13 cellular contexts compared by ENCODE assay signal in genomic region chr17:73757324-73757942, GRCh38.
DNase-seq lines count a peak whose midpoint lies in the region; ATAC-seq, FAIRE-seq and TF ChIP-seq lines count a peak whose summit lies in the region.
"Had no signal": no experiment of that assay in that cellular context is flagged by ENCODE, and none has a peak within 500 bp of the region (broad histone marks: within the 10 kb centered on the region; RNA-seq: fewer than 3 reads in every experiment).

No MANE protein-coding gene starts in this region.

- H3K4me3 ChIP-seq in kidney (ENCODE audit: low read length in 2 of 2), result no peak overlapping the region

- H3K4me1 ChIP-seq in kidney (ENCODE audit: control insufficient read depth in 1 of 2, insufficient read depth in 1 of 2, low read depth in 1 of 2, low read length in 2 of 2), result no peaks in the 10 kb centered on the region

- no peaks in the 10 kb centered on the region for H3K9me3 ChIP-seq in kidney (ENCODE audit: control insufficient read depth in 1 of 2, low read length in 2 of 2)

- H3K27ac ChIP-seq in kidney (ENCODE audit: low read depth in 2 of 2, low read length in 2 of 2), result no peak overlapping the region

- FAIRE-seq in D721Med (lab: Jason Lieb, UNC), result no peak
- FAIRE-seq in kidney (lab: Jason Lieb, UNC), result no peak

- DNase-seq in D721Med (ENCODE audit: insufficient read length, low spot score), result peak; percentile 66
- peak; percentile 99 for DNase-seq in NCI-H1436 treated with DMSO at 0.1 percent for 48 hours (lab: John Stamatoyannopoulos, UW)
- DNase-seq in NCI-H524 (lab: John Stamatoyannopoulos, UW), result peak; percentile 99
- peak; percentile 36 for DNase-seq in kidney
- DNase-seq in HT-29 (ENCODE audit: low spot score), result no peak
- no peak for DNase-seq in head of caudate nucleus
- no peak for DNase-seq in RPMI8226
- DNase-seq: activated naive CD8-positive, alpha-beta T cell treated with anti-CD3 and anti-CD28 coated beads, Interleukin-2, amount 50 U/mL, for 24 hours; activated T-cell treated with anti-CD3 and anti-CD28 coated beads for 4 hours; central memory CD4-positive, alpha-beta T cell; HCEC 1CT; stimulated activated naive CD8-positive, alpha-beta T cell treated with anti-CD3 and anti-CD28 coated beads, Interleukin-15, Interleukin-2, amounts not matched to agents 100 U/mL and 50 U/mL, for 24 hours had no signal

- ATAC-seq in GM21390 (IDR thresholded peaks at IDR 0.05; ENCODE audit: unreplicated experiment), result no peak
- ATAC-seq: activated naive CD8-positive, alpha-beta T cell treated with anti-CD3 and anti-CD28 coated beads, Interleukin-2, amount 50 U/mL, for 24 hours had no signal

- intact Hi-C loops in kidney (cut with DNase I), result no loop called here
- intact Hi-C loops in head of caudate nucleus (cut with DNase I), result no loop called here

- TF ChIP-seq CTCF in D721Med (IDR thresholded peaks at IDR 0.05; ENCODE audit: insufficient read depth, missing control alignments) (no peak), kidney (IDR thresholded peaks at IDR 0.05; ENCODE audit: borderline replicate concordance, extremely low read depth, insufficient read depth) (no peak)

- no peaks in the 10 kb centered on the region for H3K36me3 ChIP-seq in kidney (ENCODE audit: control insufficient read depth in 1 of 2, insufficient read depth in 2 of 2, low read length in 2 of 2)

- no peak overlapping the region for H3K9ac ChIP-seq in kidney (ENCODE audit: low read length in 2 of 2)

Comparison
In these comparisons a context has a peak if more than half of its experiments do, and no peak if none do; other contexts are left out.
1. DNase-seq: peak in D721Med (single experiment), NCI-H1436 treated with DMSO at 0.1 percent for 48 hours (single experiment), NCI-H524 (2 of 2) and kidney (single experiment); none in HT-29 (single experiment), head of caudate nucleus (0 of 42) and RPMI8226 (single experiment).